In the genomic region with DNA sequence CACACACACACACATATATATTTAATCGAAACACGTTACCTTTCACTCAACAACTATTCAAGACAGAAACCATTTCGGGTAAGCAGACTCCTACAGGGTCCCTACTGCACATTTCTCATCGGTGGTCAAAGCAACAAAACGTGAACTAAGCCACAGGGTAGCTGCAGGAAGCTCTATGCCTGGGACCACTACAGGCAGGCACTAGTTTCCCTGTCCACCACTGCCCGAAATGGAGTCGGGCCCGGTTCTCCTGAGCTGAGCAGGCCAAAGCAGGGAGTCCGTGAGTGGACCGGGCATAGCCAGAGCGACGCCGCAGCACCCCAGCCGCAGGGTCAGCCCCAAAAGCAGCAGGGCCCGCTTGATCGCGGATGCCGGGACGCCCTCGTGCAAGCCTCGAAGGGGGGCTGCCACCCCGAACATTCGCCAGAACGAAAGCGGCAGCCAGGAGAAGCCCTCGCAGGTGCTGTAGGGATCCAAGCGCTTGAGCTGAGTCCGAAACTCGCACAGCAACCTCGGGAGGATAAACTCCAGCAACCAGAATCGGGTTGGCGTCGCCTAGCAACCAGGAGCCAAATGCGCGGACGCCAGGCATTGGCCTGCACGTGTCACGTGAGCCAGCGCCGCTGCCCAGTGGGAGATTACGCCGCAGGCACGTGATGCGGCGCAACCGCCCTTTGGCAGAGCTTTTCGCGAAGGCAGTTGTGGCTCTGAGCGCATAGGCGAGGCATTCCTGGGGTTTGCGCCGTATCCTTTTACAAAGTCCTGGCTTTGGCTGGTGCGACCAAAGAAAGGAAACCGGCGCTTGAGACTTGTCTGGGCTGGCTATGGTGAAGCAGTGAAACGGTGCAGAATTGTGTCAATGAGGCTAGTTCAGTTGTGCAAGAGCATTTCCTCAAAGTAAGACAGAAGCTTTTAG, we compare ENCODE assay signal across 8 cellular contexts. TPM values are rescaled to one million over a fixed set of nuclear protein-coding genes. Genes with fewer than 3 reads are reported as not detected.
DNase-seq lines count a peak whose midpoint lies in the region; ATAC-seq and TF ChIP-seq lines count a peak whose summit lies in the region.

No MANE protein-coding gene starts in this region.

- peak overlapping the region; percentile 69 for H3K4me3 Mint-ChIP-seq in CD8-positive, alpha-beta T cell

- no peaks in the 10 kb centered on the region for H3K9me3 ChIP-seq in CD8-positive, alpha-beta T cell (ENCODE audit: low read length)
- 0 out of 2 replicates have a peak, but pooled peaks cover 5% of the 10 kb centered on the region for H3K9me3 ChIP-seq in NT2/D1 (ENCODE audit: insufficient read depth, low read length)

- peak overlapping the region; percentile 74 for H3K9ac ChIP-seq in NT2/D1 (ENCODE audit: insufficient read length, low read depth)

- peak; percentile 82 to 95 (median 90) for DNase-seq in CD8-positive, alpha-beta T cell
- DNase-seq in HS-27A (ENCODE audit: low read depth) (peak; percentile 86), NT2/D1 (ENCODE audit: low read depth, low spot score) (peak; percentile 86), activated T-cell treated with anti-CD3 and anti-CD28 coated beads for 48 hours (ENCODE audit: low read depth) (peak; percentile 90), epithelial cell of esophagus (ENCODE audit: low read depth) (peak; percentile 98), middle frontal gyrus (ENCODE audit: extremely low spot score, low spot score) (peak; percentile 98)
- peak; percentile 81 to 84 for DNase-seq in stimulated activated CD8-positive, alpha-beta memory T cell treated with anti-CD3 and anti-CD28 coated beads, Interleukin-15, amount 100 ng/mL, for 4 hours (ENCODE audit: low read depth in 2 of 2)

- intact Hi-C loops in CD8-positive, alpha-beta T cell (cut with DNase I, micrococcal nuclease), result loop anchor here (1.0 to 5.0 kb wide), 3 partner anchors 14 to 79 kb away; a partner anchor contains a TSS

- H3K4me1 ChIP-seq in CD8-positive, alpha-beta T cell (ENCODE audit: insufficient read depth, low read length), result peaks cover 5% of the 10 kb centered on the region
- H3K4me1 ChIP-seq in NT2/D1 (ENCODE audit: insufficient read depth, insufficient read length), result no peaks in the 10 kb centered on the region

- H3K27me3 ChIP-seq in CD8-positive, alpha-beta T cell (ENCODE audit: insufficient read depth, low read length), result no peaks in the 10 kb centered on the region
- no peaks in the 10 kb centered on the region for H3K27me3 ChIP-seq in NT2/D1 (ENCODE audit: insufficient read depth, insufficient read length)

- CTCF ChIA-PET in CD8-positive, alpha-beta T cell (lab: Charles Lee), result interaction anchor here (0.6 to 3.3 kb wide), 4 partner anchors 8 to 476 kb away, joined by 3 to 14 read pairs (median 4); no protein-coding TSS in a partner anchor

- ATAC-seq in CD8-positive, alpha-beta T cell, result peak; percentile 94
- peak; percentile 94 for ATAC-seq in GM19463 (IDR thresholded peaks at IDR 0.05; ENCODE audit: unreplicated experiment)

- H3K27ac Mint-ChIP-seq in CD8-positive, alpha-beta T cell, result peak overlapping the region; percentile 75

- TF ChIP-seq CTCF in CD8-positive, alpha-beta T cell (IDR thresholded peaks at IDR 0.05), result no peak
- no peak for TF ChIP-seq CTCF in epithelial cell of esophagus (IDR thresholded peaks at IDR 0.05; ENCODE audit: insufficient read depth, low read depth, low read length, missing control alignments)

- peak overlapping the region; percentile 77 for H3K4me3 ChIP-seq in CD8-positive, alpha-beta T cell (ENCODE audit: low read depth, low read length)
- H3K4me3 ChIP-seq in NT2/D1 (ENCODE audit: insufficient read length, low read depth) (peak overlapping the region; percentile 86), epithelial cell of esophagus (ENCODE audit: low read length) (peak overlapping the region; percentile 78)

- no peaks in the 10 kb centered on the region for H3K27me3 Mint-ChIP-seq in CD8-positive, alpha-beta T cell (ENCODE audit: low read depth)

- no peaks in the 10 kb centered on the region for H3K9me3 Mint-ChIP-seq in CD8-positive, alpha-beta T cell

- H3K36me3 Mint-ChIP-seq in CD8-positive, alpha-beta T cell, result no peaks in the 10 kb centered on the region

- peaks cover 12% of the 10 kb centered on the region for H3K4me1 Mint-ChIP-seq in CD8-positive, alpha-beta T cell (ENCODE audit: low read depth)

- H3K36me3 ChIP-seq in CD8-positive, alpha-beta T cell (ENCODE audit: insufficient read depth, low read length), result no peaks in the 10 kb centered on the region
- H3K36me3 ChIP-seq in NT2/D1 (ENCODE audit: insufficient read depth, insufficient read length, low read length), result no peaks in the 10 kb centered on the region

- POLR2A ChIA-PET in CD8-positive, alpha-beta T cell (lab: Charles Lee), result interaction anchor here (0.6 to 2.5 kb wide), 7 partner anchors 13 to 764 kb away, joined by 3 to 11 read pairs (median 3); a partner anchor contains a TSS

- peak overlapping the region; percentile 77 for H3K27ac ChIP-seq in CD8-positive, alpha-beta T cell (ENCODE audit: low read depth, low read length)

RNA-seq across cellular contexts. Expression of a gene that starts 13.9 kb away (rescaled TPM):
- 10 to 100 TPM; 34.7 to 37.7 TPM for total RNA-seq in CD8-positive, alpha-beta T cell

RNA-seq across cellular contexts. Expression of a gene that starts 18.5 kb away (rescaled TPM):
- 1 to 10 TPM; 2.3 to 2.4 TPM for total RNA-seq in CD8-positive, alpha-beta T cell

Comparison
In these comparisons a context has a peak if more than half of its experiments do, and no peak if none do; other contexts are left out.
1. Peak in every context shown above with its lines: DNase-seq, ATAC-seq, H3K4me3 ChIP-seq and H3K27ac ChIP-seq.